In the genomic region with DNA sequence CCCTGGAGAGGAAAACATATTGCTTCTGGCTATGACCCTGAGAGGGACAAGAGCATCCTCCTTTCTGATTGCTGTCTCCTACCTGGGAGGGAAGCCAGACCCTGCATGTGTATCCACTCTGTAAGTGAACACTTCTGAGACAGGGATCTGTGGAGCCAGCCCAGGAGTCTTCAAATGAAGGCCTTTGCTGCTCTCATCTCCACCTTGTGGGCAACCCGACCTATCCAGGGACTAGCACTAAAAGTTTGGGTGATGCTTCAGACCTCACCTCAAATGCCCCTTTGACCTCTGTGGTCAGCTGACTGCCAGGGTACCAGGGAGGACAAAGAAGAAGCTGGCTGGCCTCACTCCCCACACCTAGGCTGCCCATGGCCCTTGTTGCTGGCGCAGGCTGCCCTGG, we compare ENCODE assay signal across 29 cellular contexts.
"Had no signal": no experiment of that assay in that cellular context is flagged by ENCODE, and none has a peak within 500 bp of the region (broad histone marks: within the 10 kb centered on the region; RNA-seq: fewer than 3 reads in every experiment).

No MANE protein-coding gene starts in this region.

- H3K27ac Mint-ChIP-seq: activated B cell treated with CpG ODN at 0.5 μM for 24 hours; activated CD4-positive, alpha-beta T cell treated with anti-CD3 and anti-CD28 coated beads, Interleukin-2, amount 10 ng/mL, durations not matched to agents 24 days and 14 days; activated CD8-positive, alpha-beta memory T cell treated with anti-CD3 and anti-CD28 coated beads, Interleukin-2, amount 10 ng/mL, durations not matched to agents 7 days and 5 days; activated naive CD4-positive, alpha-beta T cell treated with anti-CD3 and anti-CD28 coated beads, Interleukin-2, amount 50 U/mL, for 72 hours; activated naive CD8-positive, alpha-beta T cell treated with anti-CD3 and anti-CD28 coated beads, Interleukin-2, amount 50 U/mL, for 24 hours; activated T-cell treated with anti-CD3 and anti-CD28 coated beads, Interleukin-2, amount 50 U/mL, for 24 hours; activated T-helper 1 cell treated with anti-CD3 and anti-CD28 coated beads, Interleukin-12 subunit alpha, Interleukin-12 subunit beta, Interleukin-2, Interleukin-4 antibody, amounts not matched to agents 30 ng/mL and 10 ng/mL and 1 ng/mL, durations not matched to agents 14 hours and 24 hours and 36 hours; T-helper 17 cell had no signal

- H3K36me3 ChIP-seq: ascending aorta, Peyer's patch had no signal

- H3K4me3 ChIP-seq: ascending aorta, body of pancreas, K562, Peyer's patch had no signal

- ATAC-seq: activated CD8-positive, alpha-beta memory T cell treated with anti-CD3 and anti-CD28 coated beads, Interleukin-2, amount 10 ng/mL, durations not matched to agents 7 days and 5 days; activated naive CD4-positive, alpha-beta T cell treated with anti-CD3 and anti-CD28 coated beads, Interleukin-2, amount 50 U/mL, for 72 hours; activated naive CD8-positive, alpha-beta T cell treated with anti-CD3 and anti-CD28 coated beads, Interleukin-2, amount 50 U/mL, for 24 hours; body of pancreas; K562; T-helper 17 cell had no signal

- DNase-seq: activated B cell treated with CpG ODN at 0.5 μM for 24 hours; activated CD4-positive, alpha-beta T cell treated with anti-CD3 and anti-CD28 coated beads for 1 hour; activated CD4-positive, alpha-beta T cell treated with anti-CD3 and anti-CD28 coated beads, Interleukin-2, amount 10 ng/mL, durations not matched to agents 24 days and 14 days; activated CD4-positive, alpha-beta T cell treated with anti-CD3 and anti-CD28 coated beads, Interleukin-2, amount 50 U/mL, for 48 hours; activated CD8-positive, alpha-beta memory T cell treated with anti-CD3 and anti-CD28 coated beads, Interleukin-2, amount 10 ng/mL, durations not matched to agents 7 days and 5 days; activated effector memory CD4-positive, alpha-beta T cell treated with anti-CD3 and anti-CD28 coated beads, Interleukin-2, amount 50 U/mL, for 16 hours; activated naive CD4-positive, alpha-beta T cell treated with Interleukin-2 at 50 U/mL for 16 hours; activated naive CD8-positive, alpha-beta T cell treated with anti-CD3 and anti-CD28 coated beads, Interleukin-2, amount 50 U/mL, for 24 hours; activated T-cell treated with anti-CD3 and anti-CD28 coated beads, Interleukin-2, amount 50 U/mL, for 24 hours; amniotic stem cell; body of pancreas; Kasumi-1; NCI-H1105 treated with DMSO at 0.1 percent for 48 hours; NCI-H146; NCI-H187 treated with DMSO at 0.1 percent for 48 hours; NCI-H2081 treated with DMSO at 0.1 percent for 48 hours; NCI-H2171 treated with DMSO at 0.1 percent for 48 hours; NCI-H226; NCI-H526 treated with DMSO at 0.1 percent for 48 hours; NCI-H82; Peyer's patch; Right ventricle myocardium superior; T-helper 17 cell; T-helper 9 cell had no signal

- H3K9me3 ChIP-seq: ascending aorta, body of pancreas, Peyer's patch had no signal

- H3K27ac ChIP-seq: ascending aorta, body of pancreas, Peyer's patch, RWPE1 had no signal

- H3K27me3 ChIP-seq: ascending aorta, body of pancreas, Peyer's patch had no signal

- H3K9me3 Mint-ChIP-seq: activated B cell treated with CpG ODN at 0.5 μM for 24 hours; activated CD4-positive, alpha-beta T cell treated with anti-CD3 and anti-CD28 coated beads, Interleukin-2, amount 10 ng/mL, durations not matched to agents 24 days and 14 days; activated naive CD4-positive, alpha-beta T cell treated with anti-CD3 and anti-CD28 coated beads, Interleukin-2, amount 50 U/mL, for 72 hours; activated naive CD8-positive, alpha-beta T cell treated with anti-CD3 and anti-CD28 coated beads, Interleukin-2, amount 50 U/mL, for 24 hours; activated T-cell treated with anti-CD3 and anti-CD28 coated beads, Interleukin-2, amount 50 U/mL, for 24 hours; activated T-helper 1 cell treated with anti-CD3 and anti-CD28 coated beads, Interleukin-12 subunit alpha, Interleukin-12 subunit beta, Interleukin-2, Interleukin-4 antibody, amounts not matched to agents 30 ng/mL and 10 ng/mL and 1 ng/mL, durations not matched to agents 14 hours and 24 hours and 36 hours had no signal

- H3K4me3 Mint-ChIP-seq: activated B cell treated with CpG ODN at 0.5 μM for 24 hours; activated CD4-positive, alpha-beta T cell treated with anti-CD3 and anti-CD28 coated beads, Interleukin-2, amount 10 ng/mL, durations not matched to agents 24 days and 14 days; activated CD8-positive, alpha-beta memory T cell treated with anti-CD3 and anti-CD28 coated beads, Interleukin-2, amount 10 ng/mL, durations not matched to agents 7 days and 5 days; activated naive CD8-positive, alpha-beta T cell treated with anti-CD3 and anti-CD28 coated beads, Interleukin-2, amount 50 U/mL, for 24 hours; activated T-cell treated with anti-CD3 and anti-CD28 coated beads, Interleukin-2, amount 50 U/mL, for 24 hours; activated T-helper 1 cell treated with anti-CD3 and anti-CD28 coated beads, Interleukin-12 subunit alpha, Interleukin-12 subunit beta, Interleukin-2, Interleukin-4 antibody, amounts not matched to agents 30 ng/mL and 10 ng/mL and 1 ng/mL, durations not matched to agents 14 hours and 24 hours and 36 hours; T-helper 17 cell had no signal

- H3K4me1 ChIP-seq: Peyer's patch had no signal

- H3K4me1 Mint-ChIP-seq: activated B cell treated with CpG ODN at 0.5 μM for 24 hours; activated CD4-positive, alpha-beta T cell treated with anti-CD3 and anti-CD28 coated beads, Interleukin-2, amount 10 ng/mL, durations not matched to agents 24 days and 14 days; activated CD8-positive, alpha-beta memory T cell treated with anti-CD3 and anti-CD28 coated beads, Interleukin-2, amount 10 ng/mL, durations not matched to agents 7 days and 5 days; activated naive CD8-positive, alpha-beta T cell treated with anti-CD3 and anti-CD28 coated beads, Interleukin-2, amount 50 U/mL, for 24 hours had no signal

- H3K36me3 Mint-ChIP-seq: activated CD8-positive, alpha-beta memory T cell treated with anti-CD3 and anti-CD28 coated beads, Interleukin-2, amount 10 ng/mL, durations not matched to agents 7 days and 5 days; activated naive CD4-positive, alpha-beta T cell treated with anti-CD3 and anti-CD28 coated beads, Interleukin-2, amount 50 U/mL, for 72 hours had no signal
